In genomic region chr1:25888426-25888987, GRCh38 we compare ENCODE assay signal across 1 cellular context.
TF ChIP-seq lines count a peak whose summit lies in the region.

No MANE protein-coding gene starts in this region.

TF ChIP-seq in IMR-90, 13 proteins besides CTCF, POLR2A, EP300 and RAD21 (continued from another document):
- TF ChIP-seq ELK1 (IDR thresholded peaks at IDR 0.05; ENCODE audit: borderline replicate concordance, low read depth, low read length): no peak
- TF ChIP-seq MAFK (IDR thresholded peaks at IDR 0.05; ENCODE audit: low read depth, low read length): no peak
- TF ChIP-seq CEBPB (IDR thresholded peaks at IDR 0.05; ENCODE audit: low read depth, low read length): no peak
- TF ChIP-seq USF2 (IDR thresholded peaks at IDR 0.05; ENCODE audit: low read depth, low read length): no peak
- no peak for TF ChIP-seq MXI1 (IDR thresholded peaks at IDR 0.05; ENCODE audit: borderline replicate concordance, low read depth, low read length)
- no peak for TF ChIP-seq SMC3 (IDR thresholded peaks at IDR 0.05; ENCODE audit: low read depth, low read length)
- no peak for TF ChIP-seq CHD1 (IDR thresholded peaks at IDR 0.05; ENCODE audit: low read depth, low read length)
- TF ChIP-seq RCOR1 (IDR thresholded peaks at IDR 0.05; ENCODE audit: insufficient replicate concordance, low read length): no peak
- no peak for TF ChIP-seq RFX5 (IDR thresholded peaks at IDR 0.05; ENCODE audit: low read depth, low read length)
